Comparison of ENCODE assay signal across 1 cellular context in the genomic region with DNA sequence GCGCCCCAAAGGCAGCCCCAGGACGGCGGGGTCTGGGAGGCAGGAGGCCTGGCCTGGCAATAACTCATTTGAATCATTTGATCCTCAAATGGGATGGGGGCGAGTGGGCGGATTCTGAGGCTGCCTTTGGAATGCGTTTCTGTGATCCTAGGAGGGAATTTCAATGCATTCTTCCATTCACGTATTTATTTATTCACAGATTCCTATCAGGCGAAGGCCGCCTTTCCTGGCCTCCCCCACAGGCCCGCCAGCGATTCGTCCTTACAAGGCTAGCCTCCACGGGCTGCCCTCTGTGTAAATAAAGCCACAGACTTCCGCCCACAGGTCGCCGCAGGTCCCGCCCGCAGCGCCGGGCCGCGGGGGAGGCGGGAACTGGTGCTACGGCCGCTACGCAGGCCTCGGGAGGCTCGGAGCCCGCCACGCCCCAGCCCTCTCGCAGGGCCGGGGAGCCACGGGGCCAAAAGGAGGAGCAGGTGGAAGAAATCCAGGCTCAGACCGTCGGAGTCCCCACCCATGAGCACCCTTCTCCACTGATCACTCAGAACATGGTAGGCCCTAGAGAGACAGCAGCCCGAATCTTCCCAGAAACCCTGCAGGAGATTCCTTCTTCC.
TF ChIP-seq lines count a peak whose summit lies in the region.

No MANE protein-coding gene starts in this region.

TF ChIP-seq in HepG2, 621 proteins besides CTCF, POLR2A, EP300 and RAD21 (continued from another document):
- TF ChIP-seq FOXO1 (CRISPR knock-in tag; IDR thresholded peaks at IDR 0.05) (peak; percentile 25; the same call in 1 of the 2 replicates), MBNL3 (CRISPR knock-in tag; conservative IDR thresholded peaks at IDR 0.05) (no peak), ZNF766 (CRISPR knock-in tag; IDR thresholded peaks at IDR 0.05; ENCODE audit: borderline replicate concordance) (no peak), NFYC (CRISPR knock-in tag; IDR thresholded peaks at IDR 0.05) (no peak), ZFX (CRISPR knock-in tag; IDR thresholded peaks at IDR 0.05; ENCODE audit: low read depth) (peak; percentile 42; the same call in 1 of the 2 replicates), HOXA7 (CRISPR knock-in tag; IDR thresholded peaks at IDR 0.05) (no peak), FOXA1 (IDR thresholded peaks at IDR 0.05) (no peak), FOXA1 (CRISPR knock-in tag; IDR thresholded peaks at IDR 0.05) (peak; percentile 87), ESRRA (CRISPR knock-in tag; IDR thresholded peaks at IDR 0.05; ENCODE audit: low read depth) (no peak), ZNF235 (CRISPR knock-in tag; IDR thresholded peaks at IDR 0.05; ENCODE audit: borderline replicate concordance) (no peak), NR1H2 (CRISPR knock-in tag; IDR thresholded peaks at IDR 0.05; ENCODE audit: borderline replicate concordance, low read depth) (no peak), POLR2G (IDR thresholded peaks at IDR 0.05; ENCODE audit: low read depth, low read length) (no peak), HMG20B (CRISPR knock-in tag; conservative IDR thresholded peaks at IDR 0.05) (0 out of 2 replicates have a peak, but pooled peaks have one; percentile 16), FOXM1 (CRISPR knock-in tag; IDR thresholded peaks at IDR 0.05) (no peak), FOXA3 (CRISPR knock-in tag; IDR thresholded peaks at IDR 0.05) (peak; percentile 66), KDM4B (CRISPR knock-in tag; IDR thresholded peaks at IDR 0.05) (no peak), SOX13 (IDR thresholded peaks at IDR 0.05) (no peak), SOX13 (CRISPR knock-in tag; conservative IDR thresholded peaks at IDR 0.05 in 1 of 2, IDR thresholded peaks at IDR 0.05 in 1 of 2) (peak in 1 of 2 experiments; percentile 42; a peak in 1 of 4 replicates), GATA4 (IDR thresholded peaks at IDR 0.05; ENCODE audit: borderline replicate concordance, low read depth) (no peak), MAF1 (CRISPR knock-in tag; IDR thresholded peaks at IDR 0.05; ENCODE audit: borderline replicate concordance) (no peak), ZNF451 (CRISPR knock-in tag; IDR thresholded peaks at IDR 0.05) (no peak)
- TF ChIP-seq, protein P1, sequence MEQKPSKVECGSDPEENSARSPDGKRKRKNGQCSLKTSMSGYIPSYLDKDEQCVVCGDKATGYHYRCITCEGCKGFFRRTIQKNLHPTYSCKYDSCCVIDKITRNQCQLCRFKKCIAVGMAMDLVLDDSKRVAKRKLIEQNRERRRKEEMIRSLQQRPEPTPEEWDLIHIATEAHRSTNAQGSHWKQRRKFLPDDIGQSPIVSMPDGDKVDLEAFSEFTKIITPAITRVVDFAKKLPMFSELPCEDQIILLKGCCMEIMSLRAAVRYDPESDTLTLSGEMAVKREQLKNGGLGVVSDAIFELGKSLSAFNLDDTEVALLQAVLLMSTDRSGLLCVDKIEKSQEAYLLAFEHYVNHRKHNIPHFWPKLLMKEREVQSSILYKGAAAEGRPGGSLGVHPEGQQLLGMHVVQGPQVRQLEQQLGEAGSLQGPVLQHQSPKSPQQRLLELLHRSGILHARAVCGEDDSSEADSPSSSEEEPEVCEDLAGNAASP (CRISPR knock-in tag; IDR thresholded peaks at IDR 0.05; ENCODE audit: borderline replicate concordance), result peak; percentile 36; the same call in 1 of the 2 replicates
- TF ChIP-seq, protein P2, sequence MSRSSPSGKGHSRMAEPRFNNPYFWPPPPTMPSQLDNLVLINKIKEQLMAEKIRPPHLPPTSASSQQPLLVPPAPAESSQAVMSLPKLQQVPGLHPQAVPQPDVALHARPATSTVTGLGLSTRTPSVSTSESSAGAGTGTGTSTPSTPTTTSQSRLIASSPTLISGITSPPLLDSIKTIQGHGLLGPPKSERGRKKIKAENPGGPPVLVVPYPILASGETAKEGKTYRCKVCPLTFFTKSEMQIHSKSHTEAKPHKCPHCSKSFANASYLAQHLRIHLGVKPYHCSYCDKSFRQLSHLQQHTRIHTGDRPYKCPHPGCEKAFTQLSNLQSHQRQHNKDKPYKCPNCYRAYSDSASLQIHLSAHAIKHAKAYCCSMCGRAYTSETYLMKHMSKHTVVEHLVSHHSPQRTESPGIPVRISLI (CRISPR knock-in tag; IDR thresholded peaks at IDR 0.05; ENCODE audit: borderline replicate concordance), result no peak
- TF ChIP-seq, protein P3, sequence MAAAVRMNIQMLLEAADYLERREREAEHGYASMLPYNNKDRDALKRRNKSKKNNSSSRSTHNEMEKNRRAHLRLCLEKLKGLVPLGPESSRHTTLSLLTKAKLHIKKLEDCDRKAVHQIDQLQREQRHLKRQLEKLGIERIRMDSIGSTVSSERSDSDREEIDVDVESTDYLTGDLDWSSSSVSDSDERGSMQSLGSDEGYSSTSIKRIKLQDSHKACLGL (CRISPR knock-in tag; IDR thresholded peaks at IDR 0.05), result no peak
- TF ChIP-seq, protein P4, sequence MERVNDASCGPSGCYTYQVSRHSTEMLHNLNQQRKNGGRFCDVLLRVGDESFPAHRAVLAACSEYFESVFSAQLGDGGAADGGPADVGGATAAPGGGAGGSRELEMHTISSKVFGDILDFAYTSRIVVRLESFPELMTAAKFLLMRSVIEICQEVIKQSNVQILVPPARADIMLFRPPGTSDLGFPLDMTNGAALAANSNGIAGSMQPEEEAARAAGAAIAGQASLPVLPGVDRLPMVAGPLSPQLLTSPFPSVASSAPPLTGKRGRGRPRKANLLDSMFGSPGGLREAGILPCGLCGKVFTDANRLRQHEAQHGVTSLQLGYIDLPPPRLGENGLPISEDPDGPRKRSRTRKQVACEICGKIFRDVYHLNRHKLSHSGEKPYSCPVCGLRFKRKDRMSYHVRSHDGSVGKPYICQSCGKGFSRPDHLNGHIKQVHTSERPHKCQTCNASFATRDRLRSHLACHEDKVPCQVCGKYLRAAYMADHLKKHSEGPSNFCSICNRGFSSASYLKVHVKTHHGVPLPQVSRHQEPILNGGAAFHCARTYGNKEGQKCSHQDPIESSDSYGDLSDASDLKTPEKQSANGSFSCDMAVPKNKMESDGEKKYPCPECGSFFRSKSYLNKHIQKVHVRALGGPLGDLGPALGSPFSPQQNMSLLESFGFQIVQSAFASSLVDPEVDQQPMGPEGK (CRISPR knock-in tag; IDR thresholded peaks at IDR 0.05), result peak; percentile 40; the same call in 1 of the 2 replicates
- TF ChIP-seq, protein P5, sequence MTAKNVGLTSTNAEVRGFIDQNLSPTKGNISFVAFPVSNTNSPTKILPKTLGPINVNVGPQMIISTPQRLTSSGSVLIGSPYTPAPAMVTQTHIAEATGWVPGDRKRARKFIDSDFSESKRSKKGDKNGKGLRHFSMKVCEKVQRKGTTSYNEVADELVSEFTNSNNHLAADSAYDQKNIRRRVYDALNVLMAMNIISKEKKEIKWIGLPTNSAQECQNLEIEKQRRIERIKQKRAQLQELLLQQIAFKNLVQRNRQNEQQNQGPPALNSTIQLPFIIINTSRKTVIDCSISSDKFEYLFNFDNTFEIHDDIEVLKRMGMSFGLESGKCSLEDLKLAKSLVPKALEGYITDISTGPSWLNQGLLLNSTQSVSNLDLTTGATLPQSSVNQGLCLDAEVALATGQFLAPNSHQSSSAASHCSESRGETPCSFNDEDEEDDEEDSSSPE (CRISPR knock-in tag; IDR thresholded peaks at IDR 0.05), result peak; percentile 40; the same call in 1 of the 2 replicates
- TF ChIP-seq, protein P6, sequence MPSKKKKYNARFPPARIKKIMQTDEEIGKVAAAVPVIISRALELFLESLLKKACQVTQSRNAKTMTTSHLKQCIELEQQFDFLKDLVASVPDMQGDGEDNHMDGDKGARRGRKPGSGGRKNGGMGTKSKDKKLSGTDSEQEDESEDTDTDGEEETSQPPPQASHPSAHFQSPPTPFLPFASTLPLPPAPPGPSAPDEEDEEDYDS (CRISPR knock-in tag; IDR thresholded peaks at IDR 0.05), result no peak
- TF ChIP-seq, protein P7, sequence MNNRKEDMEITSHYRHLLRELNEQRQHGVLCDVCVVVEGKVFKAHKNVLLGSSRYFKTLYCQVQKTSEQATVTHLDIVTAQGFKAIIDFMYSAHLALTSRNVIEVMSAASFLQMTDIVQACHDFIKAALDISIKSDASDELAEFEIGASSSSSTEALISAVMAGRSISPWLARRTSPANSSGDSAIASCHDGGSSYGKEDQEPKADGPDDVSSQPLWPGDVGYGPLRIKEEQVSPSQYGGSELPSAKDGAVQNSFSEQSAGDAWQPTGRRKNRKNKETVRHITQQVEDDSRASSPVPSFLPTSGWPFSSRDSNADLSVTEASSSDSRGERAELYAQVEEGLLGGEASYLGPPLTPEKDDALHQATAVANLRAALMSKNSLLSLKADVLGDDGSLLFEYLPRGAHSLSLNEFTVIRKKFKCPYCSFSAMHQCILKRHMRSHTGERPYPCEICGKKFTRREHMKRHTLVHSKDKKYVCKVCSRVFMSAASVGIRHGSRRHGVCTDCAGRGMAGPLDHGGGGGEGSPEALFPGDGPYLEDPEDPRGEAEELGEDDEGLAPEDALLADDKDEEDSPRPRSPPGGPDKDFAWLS (CRISPR knock-in tag; IDR thresholded peaks at IDR 0.05; ENCODE audit: borderline replicate concordance), result no peak
